20 cellular contexts compared by ENCODE assay signal in the genomic region with DNA sequence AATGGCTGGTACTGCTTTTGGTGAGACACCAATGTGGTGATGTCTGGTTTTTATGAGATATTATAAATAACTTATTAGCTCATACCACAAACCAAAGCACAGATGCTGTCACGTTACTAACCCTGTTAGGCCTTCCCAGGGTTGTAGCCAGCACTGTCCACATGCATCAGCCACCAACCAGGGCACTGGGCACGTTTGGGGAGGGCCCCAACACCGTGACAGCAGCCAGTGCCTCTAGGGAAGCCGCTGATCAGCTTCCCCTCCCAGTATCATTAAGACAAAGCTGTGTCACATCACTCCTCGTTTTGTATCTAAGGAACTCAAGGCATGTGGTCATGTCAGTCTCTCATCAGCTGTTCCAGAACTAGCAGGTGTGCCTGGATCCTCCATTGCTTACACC. TPM values are rescaled to one million over a fixed set of nuclear protein-coding genes. Genes with fewer than 3 reads are reported as not detected.
DNase-seq lines count a peak whose midpoint lies in the region; ATAC-seq and TF ChIP-seq lines count a peak whose summit lies in the region.
"Had no signal": no experiment of that assay in that cellular context is flagged by ENCODE, and none has a peak within 500 bp of the region (broad histone marks: within the 10 kb centered on the region; RNA-seq: fewer than 3 reads in every experiment).

No MANE protein-coding gene starts in this region.

- no peak overlapping the region for H3K18ac ChIP-seq in mesenchymal stem cell (ENCODE audit: low read depth in 1 of 2, low read length in 2 of 2)

- WGBS in mesenchymal stem cell: 87% methylated on average over 5 of the region's 5 CpGs

- no peak overlapping the region for H2AK5ac ChIP-seq in mesenchymal stem cell (ENCODE audit: low read length, severe bottlenecking)

- no peak for ATAC-seq in HG03342 (IDR thresholded peaks at IDR 0.05; ENCODE audit: unreplicated experiment)
- ATAC-seq: naive thymus-derived CD4-positive, alpha-beta T cell; T-cell had no signal

- no peak overlapping the region for H3K4ac ChIP-seq in mesenchymal stem cell (ENCODE audit: low read depth in 1 of 2, low read length in 2 of 2)

- intact Hi-C loops in ascending aorta (cut with DNase I): no loop called here

- H3K36me3 ChIP-seq in ascending aorta (peaks cover 18 to 47% of the 10 kb centered on the region in 2 donors), mesenchymal stem cell (ENCODE audit: control insufficient read depth in 1 of 2, insufficient read depth in 2 of 2, low read depth in 1 of 2, low read length in 2 of 2) (peaks cover 43 to 98% of the 10 kb centered on the region in 2 experiments)

- DNase-seq in GM03348 (ENCODE audit: low spot score) (peak; percentile 26), ascending aorta (ENCODE audit: low spot score in 2 of 2) (peak in 1 of 2 donors; percentile 80), mesenchymal stem cell (no peak), substantia nigra (lab: John Stamatoyannopoulos, UW) (no peak), mesothelial cell of epicardium (ENCODE audit: low spot score in 2 of 2, unreplicated experiment in 2 of 2) (no peak), NCI-H748 treated with DMSO at 0.1 percent for 48 hours (lab: John Stamatoyannopoulos, UW) (no peak)
- DNase-seq: activated CD4-positive, alpha-beta T cell treated with anti-CD3 and anti-CD28 coated beads, Interleukin-2, amount 10 ng/mL, durations not matched to agents 7 days and 5 days; activated CD8-positive, alpha-beta memory T cell treated with anti-CD3 and anti-CD28 coated beads, Interleukin-2, amount 50 U/mL, for 4 hours; activated naive CD4-positive, alpha-beta T cell treated with Interleukin-2 at 50 U/mL for 16 hours; AML-193; DND-41; endodermal cell; naive thymus-derived CD4-positive, alpha-beta T cell; NCI-H1417; NCI-H524 treated with DMSO at 0.1 percent for 48 hours; posterior cingulate gyrus; SHP77 treated with DMSO at 0.1 percent for 48 hours; T-cell had no signal

- no peaks in the 10 kb centered on the region for H3K9me3 Mint-ChIP-seq in mesothelial cell of epicardium
- H3K9me3 Mint-ChIP-seq: activated CD4-positive, alpha-beta T cell treated with anti-CD3 and anti-CD28 coated beads, Interleukin-2, amount 10 ng/mL, durations not matched to agents 7 days and 5 days; endodermal cell; naive thymus-derived CD4-positive, alpha-beta T cell; T-cell had no signal

- peaks cover 45% of the 10 kb centered on the region for H3K79me1 ChIP-seq in mesenchymal stem cell (replicated peaks; ENCODE audit: low read length, poor library complexity, severe bottlenecking)

- H2BK5ac ChIP-seq in mesenchymal stem cell (ENCODE audit: low read depth, low read length, poor library complexity, severe bottlenecking): no peak overlapping the region

- H3K27me3 Mint-ChIP-seq in mesothelial cell of epicardium (ENCODE audit: low read depth): no peaks in the 10 kb centered on the region
- H3K27me3 Mint-ChIP-seq: activated CD4-positive, alpha-beta T cell treated with anti-CD3 and anti-CD28 coated beads, Interleukin-2, amount 10 ng/mL, durations not matched to agents 7 days and 5 days; naive thymus-derived CD4-positive, alpha-beta T cell; T-cell had no signal

- no peak overlapping the region for H2AFZ ChIP-seq in mesenchymal stem cell (ENCODE audit: low read depth, low read length)
- H2AFZ ChIP-seq: hepatocyte had no signal

- H3K4me1 Mint-ChIP-seq in mesothelial cell of epicardium: no peaks in the 10 kb centered on the region
- H3K4me1 Mint-ChIP-seq: activated CD4-positive, alpha-beta T cell treated with anti-CD3 and anti-CD28 coated beads, Interleukin-2, amount 10 ng/mL, durations not matched to agents 7 days and 5 days; endodermal cell; T-cell had no signal

- H3K4me3 ChIP-seq in ascending aorta: no peak overlapping the region
- H3K4me3 ChIP-seq in mesenchymal stem cell (ENCODE audit: insufficient read depth in 1 of 2, low read depth in 1 of 2, low read length in 2 of 2): no peak overlapping the region
- H3K4me3 ChIP-seq: hepatocyte had no signal

- no peak overlapping the region for H2BK12ac ChIP-seq in mesenchymal stem cell (ENCODE audit: low read length in 2 of 2)

- TF ChIP-seq CTCF in ascending aorta (IDR thresholded peaks at IDR 0.05) (no peak), mesothelial cell of epicardium (IDR thresholded peaks at IDR 0.05; ENCODE audit: unreplicated experiment) (no peak)

- H3K36me3 Mint-ChIP-seq in mesothelial cell of epicardium: peaks cover 31% of the 10 kb centered on the region

- H3K14ac ChIP-seq in mesenchymal stem cell (ENCODE audit: low read length in 2 of 2): no peak overlapping the region

- H3K9ac ChIP-seq in mesenchymal stem cell (ENCODE audit: low read length): no peak overlapping the region

- H3K27ac Mint-ChIP-seq in mesothelial cell of epicardium: no peak overlapping the region
- H3K27ac Mint-ChIP-seq: activated CD4-positive, alpha-beta T cell treated with anti-CD3 and anti-CD28 coated beads, Interleukin-2, amount 10 ng/mL, durations not matched to agents 7 days and 5 days; endodermal cell; T-cell had no signal

- no peak overlapping the region for H4K91ac ChIP-seq in mesenchymal stem cell (ENCODE audit: low read length)

- H3K27me3 ChIP-seq in ascending aorta (no peaks in the 10 kb centered on the region), mesenchymal stem cell (ENCODE audit: control insufficient read depth in 1 of 2, insufficient read depth in 1 of 2, low read length in 2 of 2) (no peaks in the 10 kb centered on the region)
- H3K27me3 ChIP-seq: hepatocyte had no signal

- H3K9me3 ChIP-seq in ascending aorta: no peaks in the 10 kb centered on the region
- H3K9me3 ChIP-seq in mesenchymal stem cell (ENCODE audit: control insufficient read depth, low read length): no peaks in the 10 kb centered on the region

- no peak overlapping the region for H2BK120ac ChIP-seq in mesenchymal stem cell (ENCODE audit: low read depth, low read length)

- H3K4me1 ChIP-seq in ascending aorta (peaks cover 23 to 63% of the 10 kb centered on the region in 2 donors), mesenchymal stem cell (ENCODE audit: control insufficient read depth, insufficient read depth, low read depth, low read length) (peaks cover 8% of the 10 kb centered on the region)

- H3K4me3 Mint-ChIP-seq in mesothelial cell of epicardium: no peak overlapping the region
- H3K4me3 Mint-ChIP-seq: activated CD4-positive, alpha-beta T cell treated with anti-CD3 and anti-CD28 coated beads, Interleukin-2, amount 10 ng/mL, durations not matched to agents 7 days and 5 days; endodermal cell; T-cell had no signal

- peak overlapping the region; percentile 4 for H4K8ac ChIP-seq in mesenchymal stem cell (ENCODE audit: low read length)

- H3K23ac ChIP-seq in mesenchymal stem cell (ENCODE audit: low read length in 2 of 2): no peak overlapping the region

- H3K4me2 ChIP-seq in mesenchymal stem cell (ENCODE audit: low read length, poor library complexity, severe bottlenecking): no peak overlapping the region
- H3K4me2 ChIP-seq: hepatocyte had no signal

- H3K27ac ChIP-seq in ascending aorta: peak overlapping the region; percentile 86 to 95
- H3K27ac ChIP-seq in mesenchymal stem cell (ENCODE audit: low read length, poor library complexity, severe bottlenecking): no peak overlapping the region
- H3K27ac ChIP-seq in substantia nigra (ENCODE audit: low read depth, low read length, poor library complexity, severe bottlenecking): peak overlapping the region; percentile 62
- H3K27ac ChIP-seq: hepatocyte had no signal

- no peak overlapping the region for H2BK15ac ChIP-seq in mesenchymal stem cell (ENCODE audit: low read depth, poor library complexity, severe bottlenecking)

RNA-seq across cellular contexts. Expression of a gene that starts 13.9 kb away (rescaled TPM):
- total RNA-seq in ascending aorta (35.4 TPM), mesothelial cell of epicardium (21.8 to 23.4 TPM (median 22.2 TPM) in 3 replicates)
- polyA plus RNA-seq in mesenchymal stem cell (2013, experiment 1 of 2): 2.4 TPM
- polyA plus RNA-seq in mesenchymal stem cell (2013, experiment 2 of 2): 2.2 TPM

RNA-seq across cellular contexts. Expression of a gene that starts 33.5 kb away (rescaled TPM):
- total RNA-seq in ascending aorta (147 TPM), mesothelial cell of epicardium (2.1 to 3.8 TPM (median 3.1 TPM) in 3 replicates)
- polyA plus RNA-seq in mesenchymal stem cell (2013, experiment 1 of 2): not detected
- polyA plus RNA-seq in mesenchymal stem cell (2013, experiment 2 of 2): not detected

Comparison
In these comparisons a context has a peak if more than half of its experiments do, and no peak if none do; other contexts are left out.
1. RNA of a gene that starts 33.5 kb away (total RNA-seq): 147 TPM in ascending aorta (single experiment); 2.1 to 3.8 TPM in mesothelial cell of epicardium; every median in the first group is over 10 times any median in the second.